1 cellular context compared by ENCODE assay signal in genomic region chr4:24582235-24582863, GRCh38.
TF ChIP-seq lines count a peak whose summit lies in the region.

No MANE protein-coding gene starts in this region.

TF ChIP-seq in liver, 16 proteins besides CTCF, POLR2A, EP300 and RAD21 (continued from another document):
- no peak for TF ChIP-seq MAX (IDR thresholded peaks at IDR 0.05)
- TF ChIP-seq, protein P1, sequence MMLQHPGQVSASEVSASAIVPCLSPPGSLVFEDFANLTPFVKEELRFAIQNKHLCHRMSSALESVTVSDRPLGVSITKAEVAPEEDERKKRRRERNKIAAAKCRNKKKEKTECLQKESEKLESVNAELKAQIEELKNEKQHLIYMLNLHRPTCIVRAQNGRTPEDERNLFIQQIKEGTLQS (IDR thresholded peaks at IDR 0.05) = no peak
- no peak for TF ChIP-seq HNF4A (conservative IDR thresholded peaks at IDR 0.05)
- no peak for TF ChIP-seq GABPA (IDR thresholded peaks at IDR 0.05 in 1 of 2, conservative IDR thresholded peaks at IDR 0.05 in 1 of 2)
- no peak for TF ChIP-seq SP1 (IDR thresholded peaks at IDR 0.05)
- no peak for TF ChIP-seq TAF1 (conservative IDR thresholded peaks at IDR 0.05)
- no peak for TF ChIP-seq JUND (IDR thresholded peaks at IDR 0.05)
- no peak for TF ChIP-seq RXRA (IDR thresholded peaks at IDR 0.05)
- no peak for TF ChIP-seq FOXA2 (IDR thresholded peaks at IDR 0.05)
- TF ChIP-seq, protein P2, sequence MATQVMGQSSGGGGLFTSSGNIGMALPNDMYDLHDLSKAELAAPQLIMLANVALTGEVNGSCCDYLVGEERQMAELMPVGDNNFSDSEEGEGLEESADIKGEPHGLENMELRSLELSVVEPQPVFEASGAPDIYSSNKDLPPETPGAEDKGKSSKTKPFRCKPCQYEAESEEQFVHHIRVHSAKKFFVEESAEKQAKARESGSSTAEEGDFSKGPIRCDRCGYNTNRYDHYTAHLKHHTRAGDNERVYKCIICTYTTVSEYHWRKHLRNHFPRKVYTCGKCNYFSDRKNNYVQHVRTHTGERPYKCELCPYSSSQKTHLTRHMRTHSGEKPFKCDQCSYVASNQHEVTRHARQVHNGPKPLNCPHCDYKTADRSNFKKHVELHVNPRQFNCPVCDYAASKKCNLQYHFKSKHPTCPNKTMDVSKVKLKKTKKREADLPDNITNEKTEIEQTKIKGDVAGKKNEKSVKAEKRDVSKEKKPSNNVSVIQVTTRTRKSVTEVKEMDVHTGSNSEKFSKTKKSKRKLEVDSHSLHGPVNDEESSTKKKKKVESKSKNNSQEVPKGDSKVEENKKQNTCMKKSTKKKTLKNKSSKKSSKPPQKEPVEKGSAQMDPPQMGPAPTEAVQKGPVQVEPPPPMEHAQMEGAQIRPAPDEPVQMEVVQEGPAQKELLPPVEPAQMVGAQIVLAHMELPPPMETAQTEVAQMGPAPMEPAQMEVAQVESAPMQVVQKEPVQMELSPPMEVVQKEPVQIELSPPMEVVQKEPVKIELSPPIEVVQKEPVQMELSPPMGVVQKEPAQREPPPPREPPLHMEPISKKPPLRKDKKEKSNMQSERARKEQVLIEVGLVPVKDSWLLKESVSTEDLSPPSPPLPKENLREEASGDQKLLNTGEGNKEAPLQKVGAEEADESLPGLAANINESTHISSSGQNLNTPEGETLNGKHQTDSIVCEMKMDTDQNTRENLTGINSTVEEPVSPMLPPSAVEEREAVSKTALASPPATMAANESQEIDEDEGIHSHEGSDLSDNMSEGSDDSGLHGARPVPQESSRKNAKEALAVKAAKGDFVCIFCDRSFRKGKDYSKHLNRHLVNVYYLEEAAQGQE (IDR thresholded peaks at IDR 0.05) = no peak
TF ChIP-seq in liver: peak in this region for 0.
